26 cellular contexts compared by ENCODE assay signal in genomic region chr10:48377751-48378585, GRCh38.
DNase-seq lines count a peak whose midpoint lies in the region; ATAC-seq, FAIRE-seq and TF ChIP-seq lines count a peak whose summit lies in the region.
"Had no signal": no experiment of that assay in that cellular context is flagged by ENCODE, and none has a peak within 500 bp of the region (broad histone marks: within the 10 kb centered on the region; RNA-seq: fewer than 3 reads in every experiment).

No MANE protein-coding gene starts in this region.

- H3K79me1 ChIP-seq in IMR-90 (ENCODE audit: low read depth in 1 of 2, low read length in 2 of 2), result peaks cover 17% of the 10 kb centered on the region in 2 experiments

- H2BK15ac ChIP-seq in IMR-90 (ENCODE audit: low read depth, low read length), result no peak overlapping the region

- no peak overlapping the region for H2AFZ ChIP-seq in IMR-90 (replicated peaks; ENCODE audit: low read length, poor library complexity)

- intact Hi-C loops in IMR-90 (cut with micrococcal nuclease), result no loop called here
- intact Hi-C loops in left colon (cut with DNase I, micrococcal nuclease), result no loop called here

- H3K4me3 ChIP-seq in IMR-90 (ENCODE audit: insufficient read depth, low read depth, low read length) (no peak overlapping the region), epithelial cell of esophagus (ENCODE audit: low read length) (no peak overlapping the region)
- H3K4me3 ChIP-seq: tibial artery had no signal

- H3K23ac ChIP-seq in IMR-90 (ENCODE audit: low read depth, low read length), result no peak overlapping the region

- FAIRE-seq in D721Med (lab: Jason Lieb, UNC), result no peak
- FAIRE-seq: bronchial epithelial cell, GM12892, islet of Langerhans had no signal

- POLR2A ChIA-PET in IMR-90 (lab: Charles Lee; ENCODE audit: unreplicated experiment), result no interaction called here

- no TSS peak for BruUV-seq in IMR-90 (replicated peaks; lab: Mats Ljungman, UMichigan)

- H2BK20ac ChIP-seq in IMR-90 (ENCODE audit: low read depth, low read length), result no peak overlapping the region

- H3K36me3 ChIP-seq in IMR-90 (ENCODE audit: control insufficient read depth, insufficient read depth, low read length), result no peaks in the 10 kb centered on the region

- no peak overlapping the region for H3K56ac ChIP-seq in IMR-90 (ENCODE audit: extremely low read depth, insufficient read depth, low read length)

- H3K4me2 ChIP-seq in IMR-90 (ENCODE audit: low read depth, low read length), result no peak overlapping the region
- H3K4me2 ChIP-seq: KMS-11 had no signal

- peaks cover 3% of the 10 kb centered on the region; the same call in 1 of the 2 replicates for H3K9me1 ChIP-seq in IMR-90 (ENCODE audit: insufficient read depth, low read length)

- in situ Hi-C loops in ACHN (cut with HindIII; ENCODE audit: low pct_ligation_motif_present, low pct_unique_long_range_greater_than_20kb, low sequenced_read_pairs) (no loop called here), IMR-90 (cut with MboI; ENCODE audit: low sequenced_read_pairs) (no loop called here)

- H4K5ac ChIP-seq in IMR-90 (ENCODE audit: low read depth, low read length), result no peak overlapping the region

- H3K27ac ChIP-seq in IMR-90 (ENCODE audit: insufficient read depth, low read length), result no peak overlapping the region
- H3K27ac ChIP-seq: KMS-11, tibial artery had no signal

- no peak overlapping the region for H4K91ac ChIP-seq in IMR-90 (ENCODE audit: insufficient read depth, low read depth, low read length)

- no peak overlapping the region for H3K18ac ChIP-seq in IMR-90 (ENCODE audit: low read depth, low read length)

- H3K9ac ChIP-seq in IMR-90 (ENCODE audit: low read depth, low read length), result no peak overlapping the region
- H3K9ac ChIP-seq: KMS-11 had no signal

- CTCF ChIA-PET in IMR-90 (lab: Yijun Ruan, JAX), result interaction anchor here (0.9 kb wide), 1 partner anchor 279 kb away, joined by 4 read pairs; no protein-coding TSS in a partner anchor

- peaks cover 3% of the 10 kb centered on the region; the same call in 1 of the 2 replicates for H3K9me3 ChIP-seq in IMR-90 (ENCODE audit: control insufficient read depth, insufficient read depth, low read length)

- H2BK5ac ChIP-seq in IMR-90 (ENCODE audit: low read depth, low read length, poor library complexity, severe bottlenecking), result no peak overlapping the region

- no CpG with 5 or more reads among the region's 2 CpGs for WGBS in IMR-90 (ENCODE audit: extremely low coverage in 2 of 2, insufficient read length in 1 of 2), 2 experiments

- no peaks in the 10 kb centered on the region for H3K27me3 ChIP-seq in IMR-90 (ENCODE audit: control insufficient read depth, insufficient read depth, low read length)
- H3K27me3 ChIP-seq: tibial artery had no signal

- no peak for ATAC-seq in IMR-90 (ENCODE audit: low read depth)
- ATAC-seq in left colon, result peak; percentile 80
- ATAC-seq: activated CD8-positive, alpha-beta T cell treated with anti-CD3 and anti-CD28 coated beads, Interleukin-2, amount 10 ng/mL, durations not matched to agents 7 days and 5 days; right cardiac atrium had no signal

- dilution Hi-C loops in IMR-90 (cut with HindIII; ENCODE audit: low sequenced_read_pairs, unreplicated experiment), result no loop called here

- H3K4me1 ChIP-seq in IMR-90 (ENCODE audit: control insufficient read depth, insufficient read depth, low read length), result peaks cover under 1% of the 10 kb centered on the region; the same call in 1 of the 2 replicates

- no peak overlapping the region for H2AK5ac ChIP-seq in IMR-90 (ENCODE audit: low read depth, low read length)

- no peak overlapping the region for H2BK120ac ChIP-seq in IMR-90 (ENCODE audit: low read depth, low read length)

- TF ChIP-seq CTCF in IMR-90 (conservative IDR thresholded peaks at IDR 0.05; ENCODE audit: low read depth, low read length) (no peak), epithelial cell of esophagus (IDR thresholded peaks at IDR 0.05; ENCODE audit: insufficient read depth, low read depth, low read length, missing control alignments) (no peak), D721Med (IDR thresholded peaks at IDR 0.05; ENCODE audit: insufficient read depth, missing control alignments) (no peak)

- no peak for TF ChIP-seq POLR2A in IMR-90 (IDR thresholded peaks at IDR 0.05; ENCODE audit: low read depth, low read length)

- no peak overlapping the region for H3K4ac ChIP-seq in IMR-90 (ENCODE audit: low read depth, low read length)

- H4K8ac ChIP-seq in IMR-90 (ENCODE audit: low read depth in 2 of 2, low read length in 2 of 2), result no peak overlapping the region

- H4K20me1 ChIP-seq in IMR-90 (ENCODE audit: insufficient read depth, low read length), result peaks cover 4% of the 10 kb centered on the region; the same call in 1 of the 2 replicates

- TF ChIP-seq RAD21 in IMR-90 (IDR thresholded peaks at IDR 0.05; ENCODE audit: low read length), result no peak

- DNase-seq in ACHN (peak; percentile 41), IMR-90 (peak; percentile 24), epithelial cell of esophagus (ENCODE audit: low read depth) (peak; percentile 22), left colon (no peak), midbrain (lab: John Stamatoyannopoulos, UW) (no peak), D721Med (ENCODE audit: insufficient read length, low spot score) (no peak), retina (no peak)
- DNase-seq in activated T-cell treated with anti-CD3 and anti-CD28 coated beads, Interleukin-2, amount 50 U/mL, for 48 hours, result no peak
- DNase-seq: 8988T; activated CD4-positive, alpha-beta T cell treated with anti-CD3 and anti-CD28 coated beads for 1 hour; activated CD8-positive, alpha-beta T cell treated with anti-CD3 and anti-CD28 coated beads, Interleukin-2, amount 10 ng/mL, durations not matched to agents 7 days and 5 days; activated naive CD4-positive, alpha-beta T cell; activated T-cell treated with anti-CD3 and anti-CD28 coated beads, Interleukin-2, amount 50 U/mL, for 1 hour; cortex of kidney; foreskin fibroblast; GOT3; hippocampal formation; naive B cell; NCI-H187; NCI-H526; right cardiac atrium; tibial artery had no signal

- no peak overlapping the region for H2AK9ac ChIP-seq in IMR-90 (replicated peaks; ENCODE audit: low read depth, low read length, poor library complexity)

- H3K14ac ChIP-seq in IMR-90 (replicated peaks; ENCODE audit: low read depth, low read length), result 0 out of 2 replicates have a peak overlapping the region, but pooled peaks have one; percentile 21

TF ChIP-seq in IMR-90, 13 proteins besides CTCF, POLR2A, EP300 and RAD21:
- TF ChIP-seq CEBPB (IDR thresholded peaks at IDR 0.05; ENCODE audit: low read depth, low read length) (no peak), CHD1 (IDR thresholded peaks at IDR 0.05; ENCODE audit: low read depth, low read length) (no peak), ELK1 (IDR thresholded peaks at IDR 0.05; ENCODE audit: borderline replicate concordance, low read depth, low read length) (no peak), BHLHE40 (IDR thresholded peaks at IDR 0.05; ENCODE audit: low read depth, low read length) (no peak), MXI1 (IDR thresholded peaks at IDR 0.05; ENCODE audit: borderline replicate concordance, low read depth, low read length) (no peak), FOS (IDR thresholded peaks at IDR 0.05; ENCODE audit: low read depth, low read length) (no peak), RFX5 (IDR thresholded peaks at IDR 0.05; ENCODE audit: low read depth, low read length) (no peak), NFE2L2 (IDR thresholded peaks at IDR 0.05; ENCODE audit: low read depth, low read length) (no peak), MAZ (IDR thresholded peaks at IDR 0.05; ENCODE audit: borderline replicate concordance, low read depth, low read length) (no peak), MAFK (IDR thresholded peaks at IDR 0.05; ENCODE audit: low read depth, low read length) (no peak), SMC3 (IDR thresholded peaks at IDR 0.05; ENCODE audit: low read depth, low read length) (no peak), RCOR1 (IDR thresholded peaks at IDR 0.05; ENCODE audit: insufficient replicate concordance, low read length) (no peak)
- TF ChIP-seq, protein P1, sequence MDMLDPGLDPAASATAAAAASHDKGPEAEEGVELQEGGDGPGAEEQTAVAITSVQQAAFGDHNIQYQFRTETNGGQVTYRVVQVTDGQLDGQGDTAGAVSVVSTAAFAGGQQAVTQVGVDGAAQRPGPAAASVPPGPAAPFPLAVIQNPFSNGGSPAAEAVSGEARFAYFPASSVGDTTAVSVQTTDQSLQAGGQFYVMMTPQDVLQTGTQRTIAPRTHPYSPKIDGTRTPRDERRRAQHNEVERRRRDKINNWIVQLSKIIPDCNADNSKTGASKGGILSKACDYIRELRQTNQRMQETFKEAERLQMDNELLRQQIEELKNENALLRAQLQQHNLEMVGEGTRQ (IDR thresholded peaks at IDR 0.05; ENCODE audit: low read depth, low read length), result no peak
TF ChIP-seq in IMR-90: peak in this region for 0.

Comparison
In these comparisons a context has a peak if more than half of its experiments do, and no peak if none do; other contexts are left out.
1. DNase-seq: peak in ACHN (single experiment), IMR-90 (single experiment) and epithelial cell of esophagus (single experiment); none in left colon (0 of 2), activated T-cell treated with anti-CD3 and anti-CD28 coated beads, Interleukin-2, amount 50 U/mL, for 48 hours (0 of 2), midbrain (single experiment), D721Med (single experiment) and retina (single experiment).